In the genomic region with DNA sequence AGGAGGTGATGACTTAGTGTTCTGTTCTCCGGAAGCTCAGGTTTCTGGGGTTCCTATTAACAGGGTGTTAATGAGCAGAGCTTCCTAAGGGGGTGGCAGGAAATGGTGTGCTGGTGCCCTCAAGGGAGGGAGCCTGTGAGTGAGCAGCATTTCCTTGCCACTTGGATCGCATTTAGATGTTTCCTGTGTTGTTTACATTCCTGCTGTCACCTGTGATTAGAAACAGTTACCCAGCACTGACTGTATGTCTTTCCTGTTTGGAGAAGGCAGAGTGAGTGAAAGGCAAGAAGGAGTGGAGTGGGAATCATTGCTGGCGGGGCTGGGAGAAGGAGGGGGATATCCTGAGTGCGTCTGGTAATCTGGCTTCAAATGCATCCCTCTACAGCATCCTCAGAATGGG, we compare ENCODE assay signal across 2 cellular contexts.
TF ChIP-seq lines count a peak whose summit lies in the region.

No MANE protein-coding gene starts in this region.

TF ChIP-seq in SK-N-SH, 30 proteins besides CTCF, POLR2A, EP300 and RAD21 (continued from another document):
- TF ChIP-seq, protein P1, sequence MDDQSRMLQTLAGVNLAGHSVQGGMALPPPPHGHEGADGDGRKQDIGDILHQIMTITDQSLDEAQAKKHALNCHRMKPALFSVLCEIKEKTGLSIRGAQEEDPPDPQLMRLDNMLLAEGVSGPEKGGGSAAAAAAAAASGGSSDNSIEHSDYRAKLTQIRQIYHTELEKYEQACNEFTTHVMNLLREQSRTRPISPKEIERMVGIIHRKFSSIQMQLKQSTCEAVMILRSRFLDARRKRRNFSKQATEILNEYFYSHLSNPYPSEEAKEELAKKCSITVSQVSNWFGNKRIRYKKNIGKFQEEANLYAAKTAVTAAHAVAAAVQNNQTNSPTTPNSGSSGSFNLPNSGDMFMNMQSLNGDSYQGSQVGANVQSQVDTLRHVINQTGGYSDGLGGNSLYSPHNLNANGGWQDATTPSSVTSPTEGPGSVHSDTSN (IDR thresholded peaks at IDR 0.05), result peak; percentile 98
- TF ChIP-seq ZBTB33 (IDR thresholded peaks at IDR 0.05; ENCODE audit: borderline replicate concordance, low read depth) (no peak), RXRA (IDR thresholded peaks at IDR 0.05; ENCODE audit: borderline replicate concordance, low read depth) (no peak; the same call in 1 of the 2 replicates), MAX (IDR thresholded peaks at IDR 0.05; ENCODE audit: low read depth) (peak; percentile 84), JUND (IDR thresholded peaks at IDR 0.05) (peak; percentile 66), TCF12 (IDR thresholded peaks at IDR 0.05) (peak; percentile 96), SIN3A (IDR thresholded peaks at IDR 0.05; ENCODE audit: borderline replicate concordance, low read depth, low read length) (peak; percentile 94; the same call in 1 of the 2 replicates), FOXJ3 (CRISPR knock-in tag; IDR thresholded peaks at IDR 0.05) (peak; percentile 93), TAF1 (IDR thresholded peaks at IDR 0.05; ENCODE audit: borderline replicate concordance, low read depth, low read length) (no peak), GATA2 (CRISPR knock-in tag; IDR thresholded peaks at IDR 0.05) (no peak; the same call in 1 of the 2 replicates), NFIC (IDR thresholded peaks at IDR 0.05; ENCODE audit: borderline replicate concordance) (peak; percentile 71), POLR2AphosphoS5 (IDR thresholded peaks at IDR 0.05; ENCODE audit: low read depth, low read length) (peak; percentile 69; the same call in 1 of the 2 replicates)
- TF ChIP-seq, protein P2, sequence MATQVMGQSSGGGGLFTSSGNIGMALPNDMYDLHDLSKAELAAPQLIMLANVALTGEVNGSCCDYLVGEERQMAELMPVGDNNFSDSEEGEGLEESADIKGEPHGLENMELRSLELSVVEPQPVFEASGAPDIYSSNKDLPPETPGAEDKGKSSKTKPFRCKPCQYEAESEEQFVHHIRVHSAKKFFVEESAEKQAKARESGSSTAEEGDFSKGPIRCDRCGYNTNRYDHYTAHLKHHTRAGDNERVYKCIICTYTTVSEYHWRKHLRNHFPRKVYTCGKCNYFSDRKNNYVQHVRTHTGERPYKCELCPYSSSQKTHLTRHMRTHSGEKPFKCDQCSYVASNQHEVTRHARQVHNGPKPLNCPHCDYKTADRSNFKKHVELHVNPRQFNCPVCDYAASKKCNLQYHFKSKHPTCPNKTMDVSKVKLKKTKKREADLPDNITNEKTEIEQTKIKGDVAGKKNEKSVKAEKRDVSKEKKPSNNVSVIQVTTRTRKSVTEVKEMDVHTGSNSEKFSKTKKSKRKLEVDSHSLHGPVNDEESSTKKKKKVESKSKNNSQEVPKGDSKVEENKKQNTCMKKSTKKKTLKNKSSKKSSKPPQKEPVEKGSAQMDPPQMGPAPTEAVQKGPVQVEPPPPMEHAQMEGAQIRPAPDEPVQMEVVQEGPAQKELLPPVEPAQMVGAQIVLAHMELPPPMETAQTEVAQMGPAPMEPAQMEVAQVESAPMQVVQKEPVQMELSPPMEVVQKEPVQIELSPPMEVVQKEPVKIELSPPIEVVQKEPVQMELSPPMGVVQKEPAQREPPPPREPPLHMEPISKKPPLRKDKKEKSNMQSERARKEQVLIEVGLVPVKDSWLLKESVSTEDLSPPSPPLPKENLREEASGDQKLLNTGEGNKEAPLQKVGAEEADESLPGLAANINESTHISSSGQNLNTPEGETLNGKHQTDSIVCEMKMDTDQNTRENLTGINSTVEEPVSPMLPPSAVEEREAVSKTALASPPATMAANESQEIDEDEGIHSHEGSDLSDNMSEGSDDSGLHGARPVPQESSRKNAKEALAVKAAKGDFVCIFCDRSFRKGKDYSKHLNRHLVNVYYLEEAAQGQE (IDR thresholded peaks at IDR 0.05; ENCODE audit: low read depth, low read length), result peak; percentile 43; the same call in 1 of the 2 replicates

TF ChIP-seq in HepG2, 621 proteins besides CTCF, POLR2A, EP300 and RAD21 (continued from another document and continues in another):
- TF ChIP-seq ARID5B (CRISPR knock-in tag; IDR thresholded peaks at IDR 0.05) (peak; percentile 41; the same call in 1 of the 2 replicates), FOXC1 (CRISPR knock-in tag; IDR thresholded peaks at IDR 0.05; ENCODE audit: borderline replicate concordance) (no peak), HMG20A (CRISPR knock-in tag; IDR thresholded peaks at IDR 0.05; ENCODE audit: borderline replicate concordance) (peak; percentile 16; the same call in 1 of the 2 replicates), FOXA1 (IDR thresholded peaks at IDR 0.05) (no peak), FOXA1 (CRISPR knock-in tag; IDR thresholded peaks at IDR 0.05) (peak; percentile 71), POLR2G (IDR thresholded peaks at IDR 0.05; ENCODE audit: low read depth, low read length) (no peak), IRF9 (CRISPR knock-in tag; IDR thresholded peaks at IDR 0.05; ENCODE audit: borderline replicate concordance) (0 out of 2 replicates have a peak, but pooled peaks have one; percentile 20), RBM22 (optimal IDR thresholded peaks at IDR 0.05; ENCODE audit: low read length) (peak; percentile 20), ZNF329 (CRISPR knock-in tag; IDR thresholded peaks at IDR 0.05; ENCODE audit: low read depth) (no peak), ZNF292 (CRISPR knock-in tag; IDR thresholded peaks at IDR 0.05; ENCODE audit: borderline replicate concordance, low read depth) (0 out of 2 replicates have a peak, but pooled peaks have one; percentile 20), ZNF280D (CRISPR knock-in tag; IDR thresholded peaks at IDR 0.05) (no peak), SMAD1 (CRISPR knock-in tag; IDR thresholded peaks at IDR 0.05; ENCODE audit: borderline replicate concordance, low read depth) (no peak), BCL6 (CRISPR knock-in tag; IDR thresholded peaks at IDR 0.05) (no peak), ZBTB38 (CRISPR knock-in tag; IDR thresholded peaks at IDR 0.05) (peak; percentile 50; the same call in 1 of the 2 replicates), FOXP1 (IDR thresholded peaks at IDR 0.05) (no peak), FOXP1 (CRISPR knock-in tag; IDR thresholded peaks at IDR 0.05) (peak; percentile 54; the same call in 1 of the 2 replicates), ZNF350 (CRISPR knock-in tag; IDR thresholded peaks at IDR 0.05; ENCODE audit: borderline replicate concordance, low read depth) (no peak), SP140L (CRISPR knock-in tag; IDR thresholded peaks at IDR 0.05; ENCODE audit: borderline replicate concordance) (no peak), SPEN (CRISPR knock-in tag; IDR thresholded peaks at IDR 0.05; ENCODE audit: low read depth) (no peak), ZNF839 (CRISPR knock-in tag; IDR thresholded peaks at IDR 0.05; ENCODE audit: borderline replicate concordance) (no peak), FOXA3 (CRISPR knock-in tag; IDR thresholded peaks at IDR 0.05) (peak; percentile 84), GATAD2A (CRISPR knock-in tag; IDR thresholded peaks at IDR 0.05) (peak; percentile 29; the same call in 1 of the 2 replicates), FOXK1 (CRISPR knock-in tag; IDR thresholded peaks at IDR 0.05; ENCODE audit: borderline replicate concordance, low read depth) (peak; percentile 56; the same call in 1 of the 2 replicates), ZNF816 (CRISPR knock-in tag; IDR thresholded peaks at IDR 0.05; ENCODE audit: borderline replicate concordance) (peak; percentile 13; the same call in 1 of the 2 replicates), RARA (CRISPR knock-in tag; IDR thresholded peaks at IDR 0.05) (0 out of 2 replicates have a peak, but pooled peaks have one; percentile 8), ELF3 (CRISPR knock-in tag; IDR thresholded peaks at IDR 0.05) (0 out of 2 replicates have a peak, but pooled peaks have one; percentile 21)
- TF ChIP-seq, protein P3, sequence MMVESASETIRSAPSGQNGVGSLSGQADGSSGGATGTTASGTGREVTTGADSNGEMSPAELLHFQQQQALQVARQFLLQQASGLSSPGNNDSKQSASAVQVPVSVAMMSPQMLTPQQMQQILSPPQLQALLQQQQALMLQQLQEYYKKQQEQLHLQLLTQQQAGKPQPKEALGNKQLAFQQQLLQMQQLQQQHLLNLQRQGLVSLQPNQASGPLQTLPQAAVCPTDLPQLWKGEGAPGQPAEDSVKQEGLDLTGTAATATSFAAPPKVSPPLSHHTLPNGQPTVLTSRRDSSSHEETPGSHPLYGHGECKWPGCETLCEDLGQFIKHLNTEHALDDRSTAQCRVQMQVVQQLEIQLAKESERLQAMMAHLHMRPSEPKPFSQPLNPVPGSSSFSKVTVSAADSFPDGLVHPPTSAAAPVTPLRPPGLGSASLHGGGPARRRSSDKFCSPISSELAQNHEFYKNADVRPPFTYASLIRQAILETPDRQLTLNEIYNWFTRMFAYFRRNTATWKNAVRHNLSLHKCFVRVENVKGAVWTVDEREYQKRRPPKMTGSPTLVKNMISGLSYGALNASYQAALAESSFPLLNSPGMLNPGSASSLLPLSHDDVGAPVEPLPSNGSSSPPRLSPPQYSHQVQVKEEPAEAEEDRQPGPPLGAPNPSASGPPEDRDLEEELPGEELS (CRISPR knock-in tag; IDR thresholded peaks at IDR 0.05), result peak; percentile 48; the same call in 1 of the 2 replicates
- TF ChIP-seq, protein P4, sequence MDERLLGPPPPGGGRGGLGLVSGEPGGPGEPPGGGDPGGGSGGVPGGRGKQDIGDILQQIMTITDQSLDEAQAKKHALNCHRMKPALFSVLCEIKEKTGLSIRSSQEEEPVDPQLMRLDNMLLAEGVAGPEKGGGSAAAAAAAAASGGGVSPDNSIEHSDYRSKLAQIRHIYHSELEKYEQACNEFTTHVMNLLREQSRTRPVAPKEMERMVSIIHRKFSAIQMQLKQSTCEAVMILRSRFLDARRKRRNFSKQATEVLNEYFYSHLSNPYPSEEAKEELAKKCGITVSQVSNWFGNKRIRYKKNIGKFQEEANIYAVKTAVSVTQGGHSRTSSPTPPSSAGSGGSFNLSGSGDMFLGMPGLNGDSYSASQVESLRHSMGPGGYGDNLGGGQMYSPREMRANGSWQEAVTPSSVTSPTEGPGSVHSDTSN (CRISPR knock-in tag; IDR thresholded peaks at IDR 0.05), result peak; percentile 25; the same call in 1 of the 2 replicates
- TF ChIP-seq, protein P5, sequence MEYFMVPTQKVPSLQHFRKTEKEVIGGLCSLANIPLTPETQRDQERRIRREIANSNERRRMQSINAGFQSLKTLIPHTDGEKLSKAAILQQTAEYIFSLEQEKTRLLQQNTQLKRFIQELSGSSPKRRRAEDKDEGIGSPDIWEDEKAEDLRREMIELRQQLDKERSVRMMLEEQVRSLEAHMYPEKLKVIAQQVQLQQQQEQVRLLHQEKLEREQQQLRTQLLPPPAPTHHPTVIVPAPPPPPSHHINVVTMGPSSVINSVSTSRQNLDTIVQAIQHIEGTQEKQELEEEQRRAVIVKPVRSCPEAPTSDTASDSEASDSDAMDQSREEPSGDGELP (IDR thresholded peaks at IDR 0.05; ENCODE audit: borderline replicate concordance, low read depth), result peak; percentile 44; the same call in 1 of the 2 replicates
